Comparison of ENCODE assay signal across 8 cellular contexts in genomic region chr19:4172861-4173473, GRCh38. TPM values are rescaled to one million over a fixed set of nuclear protein-coding genes. Genes with fewer than 3 reads are reported as not detected.
DNase-seq lines count a peak whose midpoint lies in the region; ATAC-seq, FAIRE-seq and TF ChIP-seq lines count a peak whose summit lies in the region.

No MANE protein-coding gene starts in this region.

- H4K20me1 ChIP-seq in GM23338 (replicated peaks; ENCODE audit: insufficient read depth), result no peaks in the 10 kb centered on the region; the same call in 1 of the 2 replicates

- no peaks in the 10 kb centered on the region for H3K79me2 ChIP-seq in GM23338 (replicated peaks; ENCODE audit: insufficient read depth)

- H3K9me3 Mint-ChIP-seq in GM23338, result no peaks in the 10 kb centered on the region

- H3K27ac ChIP-seq in GM23338 (ENCODE audit: low read depth), result no peak overlapping the region

- peaks cover 8% of the 10 kb centered on the region; the same call in 1 of the 2 replicates for H3K27me3 ChIP-seq in GM23338 (ENCODE audit: insufficient read depth)

- H3K27me3 Mint-ChIP-seq in GM23338 (ENCODE audit: insufficient read depth, low read depth, poor library complexity), result peaks cover 19% of the 10 kb centered on the region

- H3K4me3 ChIP-seq in GM23338, result peak overlapping the region; percentile 50

- H3F3A ChIP-seq in GM23338 (replicated peaks; ENCODE audit: low read depth), result no peaks in the 10 kb centered on the region

- no peak for TF ChIP-seq CTCF in GM23338 (conservative IDR thresholded peaks at IDR 0.05; ENCODE audit: low read depth in 2 of 2)

- peak; percentile 90 for DNase-seq in GM23338 (ENCODE audit: low spot score)
- peak; percentile 41 for DNase-seq in RPMI7951 (ENCODE audit: low read depth)
- DNase-seq in activated effector memory CD4-positive, alpha-beta T cell treated with Interleukin-2 at 50 U/mL for 16 hours, result peak; percentile 51
- peak; percentile 50 for DNase-seq in hepatic stellate cell (ENCODE audit: low spot score)
- DNase-seq in stimulated activated CD4-positive, alpha-beta T cell treated with anti-CD3 and anti-CD28 coated beads, Interleukin-1b, Interleukin-23, amount 100 ng/mL, for 1 hour (ENCODE audit: low read depth in 2 of 2), result peak; percentile 35 to 52
- DNase-seq in RCC 7860 (ENCODE audit: low spot score), result no peak
- no peak for DNase-seq in mesenteric fat pad (ENCODE audit: low spot score)

- no peaks in the 10 kb centered on the region for H3K36me3 ChIP-seq in GM23338 (ENCODE audit: insufficient read depth)

- peaks cover 4% of the 10 kb centered on the region; the same call in 1 of the 3 replicates for H3K4me1 Mint-ChIP-seq in GM23338

- ATAC-seq in GM23338, result peak; percentile 96
- ATAC-seq in HG03280 (IDR thresholded peaks at IDR 0.05; ENCODE audit: unreplicated experiment), result no peak

- no peaks in the 10 kb centered on the region for H3K9me2 ChIP-seq in GM23338 (ENCODE audit: insufficient read depth)

- peak overlapping the region; percentile 36 for H3K4me3 Mint-ChIP-seq in GM23338

- no peak overlapping the region for H2AFZ ChIP-seq in GM23338

- H3K36me3 Mint-ChIP-seq in GM23338 (ENCODE audit: low read depth), result no peaks in the 10 kb centered on the region

- H3K4me1 ChIP-seq in GM23338 (ENCODE audit: insufficient read depth), result no peaks in the 10 kb centered on the region

- no peak for FAIRE-seq in RCC 7860 (lab: Jason Lieb, UNC)

- no peak overlapping the region for H3K27ac Mint-ChIP-seq in GM23338

- H3K4me2 ChIP-seq in GM23338, result peak overlapping the region; percentile 84

TF ChIP-seq in GM23338, 12 proteins besides CTCF, POLR2A, EP300 and RAD21:
- TF ChIP-seq, protein P1, sequence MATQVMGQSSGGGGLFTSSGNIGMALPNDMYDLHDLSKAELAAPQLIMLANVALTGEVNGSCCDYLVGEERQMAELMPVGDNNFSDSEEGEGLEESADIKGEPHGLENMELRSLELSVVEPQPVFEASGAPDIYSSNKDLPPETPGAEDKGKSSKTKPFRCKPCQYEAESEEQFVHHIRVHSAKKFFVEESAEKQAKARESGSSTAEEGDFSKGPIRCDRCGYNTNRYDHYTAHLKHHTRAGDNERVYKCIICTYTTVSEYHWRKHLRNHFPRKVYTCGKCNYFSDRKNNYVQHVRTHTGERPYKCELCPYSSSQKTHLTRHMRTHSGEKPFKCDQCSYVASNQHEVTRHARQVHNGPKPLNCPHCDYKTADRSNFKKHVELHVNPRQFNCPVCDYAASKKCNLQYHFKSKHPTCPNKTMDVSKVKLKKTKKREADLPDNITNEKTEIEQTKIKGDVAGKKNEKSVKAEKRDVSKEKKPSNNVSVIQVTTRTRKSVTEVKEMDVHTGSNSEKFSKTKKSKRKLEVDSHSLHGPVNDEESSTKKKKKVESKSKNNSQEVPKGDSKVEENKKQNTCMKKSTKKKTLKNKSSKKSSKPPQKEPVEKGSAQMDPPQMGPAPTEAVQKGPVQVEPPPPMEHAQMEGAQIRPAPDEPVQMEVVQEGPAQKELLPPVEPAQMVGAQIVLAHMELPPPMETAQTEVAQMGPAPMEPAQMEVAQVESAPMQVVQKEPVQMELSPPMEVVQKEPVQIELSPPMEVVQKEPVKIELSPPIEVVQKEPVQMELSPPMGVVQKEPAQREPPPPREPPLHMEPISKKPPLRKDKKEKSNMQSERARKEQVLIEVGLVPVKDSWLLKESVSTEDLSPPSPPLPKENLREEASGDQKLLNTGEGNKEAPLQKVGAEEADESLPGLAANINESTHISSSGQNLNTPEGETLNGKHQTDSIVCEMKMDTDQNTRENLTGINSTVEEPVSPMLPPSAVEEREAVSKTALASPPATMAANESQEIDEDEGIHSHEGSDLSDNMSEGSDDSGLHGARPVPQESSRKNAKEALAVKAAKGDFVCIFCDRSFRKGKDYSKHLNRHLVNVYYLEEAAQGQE (IDR thresholded peaks at IDR 0.05; ENCODE audit: unreplicated experiment), result peak; percentile 99
- no peak for TF ChIP-seq JUNB (IDR thresholded peaks at IDR 0.05; ENCODE audit: unreplicated experiment)
- no peak for TF ChIP-seq ZNF114 (CRISPR knock-in tag; IDR thresholded peaks at IDR 0.05)

RNA-seq across cellular contexts. Expression of gene SIRT6, which starts 9.4 kb away (rescaled TPM):
- 15.8 and 26.7 TPM in 2 replicates for total RNA-seq in GM23338 (2014; rRNA removed; shearing (Covaris generic))
- polyA plus RNA-seq in GM23338 (2016; fragmentation: Nextera tagmentation; extraction: Ambion mirVana), result 18.9 and 19.3 TPM in 2 replicates
- total RNA-seq in RPMI7951 (2014; rRNA removed; shearing (Covaris generic)), result 11.5 and 28.4 TPM in 2 replicates
- total RNA-seq in mesenteric fat pad, result 20.7 TPM

RNA-seq across cellular contexts. Expression of gene ANKRD24, which starts 9.5 kb away (rescaled TPM):
- 13.4 and 18.0 TPM in 2 replicates for total RNA-seq in GM23338 (2014; rRNA removed; shearing (Covaris generic))
- 3.7 and 4.5 TPM in 2 replicates for polyA plus RNA-seq in GM23338 (2016; fragmentation: Nextera tagmentation; extraction: Ambion mirVana)
- under 0.01 and 0.12 TPM in 2 replicates for total RNA-seq in RPMI7951 (2014; rRNA removed; shearing (Covaris generic))
- 1.4 TPM for total RNA-seq in mesenteric fat pad

RNA-seq across cellular contexts. Expression of gene CREB3L3, which starts 19.5 kb away (rescaled TPM):
- total RNA-seq in GM23338 (2014; rRNA removed; shearing (Covaris generic)), result not detected in 2 replicates
- polyA plus RNA-seq in GM23338 (2016; fragmentation: Nextera tagmentation; extraction: Ambion mirVana), result 0.26 and 0.42 TPM in 2 replicates
- total RNA-seq in RPMI7951 (2014; rRNA removed; shearing (Covaris generic)), result not detected in 2 replicates
- total RNA-seq in mesenteric fat pad, result 1.00 TPM

RNA-seq across cellular contexts. Expression of gene MAP2K2, which starts 49.0 kb away (rescaled TPM):
- 140 and 151 TPM in 2 replicates for total RNA-seq in GM23338 (2014; rRNA removed; shearing (Covaris generic))
- 99.7 and 108 TPM in 2 replicates for polyA plus RNA-seq in GM23338 (2016; fragmentation: Nextera tagmentation; extraction: Ambion mirVana)
- 126 and 134 TPM in 2 replicates for total RNA-seq in RPMI7951 (2014; rRNA removed; shearing (Covaris generic))
- total RNA-seq in mesenteric fat pad, result 110 TPM

RNA-seq across cellular contexts. Expression of gene EBI3, which starts 56.4 kb away (rescaled TPM):
- total RNA-seq in GM23338 (2014; rRNA removed; shearing (Covaris generic)), result 0.52 TPM in 1 of 2 replicates, not detected in the other
- polyA plus RNA-seq in GM23338 (2016; fragmentation: Nextera tagmentation; extraction: Ambion mirVana), result 1.4 and 1.6 TPM in 2 replicates
- total RNA-seq in RPMI7951 (2014; rRNA removed; shearing (Covaris generic)), result 0.39 and 1.1 TPM in 2 replicates
- total RNA-seq in mesenteric fat pad, result 5.8 TPM

Comparison
In these comparisons a context has a peak if more than half of its experiments do, and no peak if none do; other contexts are left out.
1. DNase-seq: peak in GM23338 (single experiment), RPMI7951 (single experiment), activated effector memory CD4-positive, alpha-beta T cell treated with Interleukin-2 at 50 U/mL for 16 hours (single experiment), hepatic stellate cell (single experiment) and stimulated activated CD4-positive, alpha-beta T cell treated with anti-CD3 and anti-CD28 coated beads, Interleukin-1b, Interleukin-23, amount 100 ng/mL, for 1 hour (2 of 2); none in RCC 7860 (single experiment) and mesenteric fat pad (single experiment).